28 cellular contexts compared by ENCODE assay signal in the genomic region with DNA sequence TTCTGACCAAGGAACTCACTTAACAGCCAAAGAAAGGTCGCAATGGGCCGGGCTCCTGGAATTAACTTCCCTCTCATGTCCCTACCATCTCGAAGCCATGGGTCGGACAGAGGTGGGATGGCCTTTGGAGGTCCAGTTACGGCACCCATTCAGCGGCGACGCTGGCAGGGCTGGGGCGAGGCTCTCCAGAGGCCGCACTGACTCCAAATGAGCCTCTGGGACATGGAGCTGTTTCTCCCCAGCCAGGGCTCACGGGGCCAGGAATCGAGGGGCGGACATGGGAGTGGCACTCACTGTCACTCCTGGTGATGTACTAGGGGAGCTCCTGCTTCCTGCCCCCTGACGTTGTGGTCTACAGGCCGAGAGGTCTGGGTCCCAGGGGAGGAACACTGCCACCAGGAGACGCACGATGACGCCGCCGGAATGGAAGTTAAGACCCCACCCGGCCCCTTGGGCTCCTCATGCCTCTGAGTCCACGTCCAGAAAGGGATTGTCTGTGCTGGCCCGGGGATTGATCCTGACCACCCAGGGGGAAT.
"Had no signal": no experiment of that assay in that cellular context is flagged by ENCODE, and none has a peak within 500 bp of the region (broad histone marks: within the 10 kb centered on the region; RNA-seq: fewer than 3 reads in every experiment).

No MANE protein-coding gene starts in this region.

- H3K9me3 ChIP-seq: adrenal gland, body of pancreas, colonic mucosa, heart left ventricle had no signal

- DNase-seq: activated CD4-positive, alpha-beta memory T cell treated with anti-CD3 and anti-CD28 coated beads for 36 hours; activated CD4-positive, alpha-beta T cell treated with anti-CD3 and anti-CD28 coated beads for 36 hours; activated CD4-positive, alpha-beta T cell treated with anti-CD3 and anti-CD28 coated beads, Interleukin-2, amount 10 ng/mL, durations not matched to agents 24 days and 14 days; activated CD4-positive, CD25-positive, alpha-beta regulatory T cell; activated CD4-positive, CD25-positive, alpha-beta regulatory T cell treated with anti-CD3 and anti-CD28 coated beads, Interleukin-2, amount 50 U/mL, for 72 hours; activated CD8-positive, alpha-beta memory T cell treated with anti-CD3 and anti-CD28 coated beads, Interleukin-2, amount 10 ng/mL, durations not matched to agents 7 days and 5 days; activated CD8-positive, alpha-beta memory T cell treated with anti-CD3 and anti-CD28 coated beads, Interleukin-2, amount 50 U/mL, for 4 hours; activated CD8-positive, alpha-beta T cell treated with anti-CD3 and anti-CD28 coated beads, Interleukin-2, amount 10 ng/mL, durations not matched to agents 7 days and 5 days; activated effector memory CD4-positive, alpha-beta T cell treated with anti-CD3 and anti-CD28 coated beads, Interleukin-2, amount 50 U/mL, for 16 hours; activated naive CD4-positive, alpha-beta T cell treated with anti-CD3 and anti-CD28 coated beads for 36 hours; activated naive CD8-positive, alpha-beta T cell treated with anti-CD3 and anti-CD28 coated beads for 36 hours; activated naive CD8-positive, alpha-beta T cell treated with anti-CD3 and anti-CD28 coated beads, Interleukin-2, amount 50 U/mL, for 24 hours; activated T-cell treated with anti-CD3 and anti-CD28 coated beads, Interleukin-2, amount 50 U/mL, for 1 hour; activated T-cell treated with anti-CD3 and anti-CD28 coated beads, Interleukin-2, amount 50 U/mL, for 48 hours; adrenal gland; amygdala; aorta; body of pancreas; central memory CD4-positive, alpha-beta T cell; cerebellar nuclear complex; colonic mucosa; effector CD8-positive, alpha-beta T cell; foreskin fibroblast; glutamatergic neuron; heart left ventricle; T-helper 2 cell had no signal

- H3K4me3 ChIP-seq: adrenal gland, body of pancreas, cardiac muscle cell, colonic mucosa, heart left ventricle had no signal

- H3K27me3 ChIP-seq: adrenal gland, body of pancreas, cardiac muscle cell, colonic mucosa, heart left ventricle had no signal

- ATAC-seq: activated CD4-positive, alpha-beta T cell treated with anti-CD3 and anti-CD28 coated beads for 36 hours; activated CD8-positive, alpha-beta memory T cell treated with anti-CD3 and anti-CD28 coated beads, Interleukin-2, amount 10 ng/mL, durations not matched to agents 7 days and 5 days; activated CD8-positive, alpha-beta T cell treated with anti-CD3 and anti-CD28 coated beads, Interleukin-2, amount 10 ng/mL, durations not matched to agents 7 days and 5 days; activated naive CD8-positive, alpha-beta T cell treated with anti-CD3 and anti-CD28 coated beads, Interleukin-2, amount 50 U/mL, for 24 hours; body of pancreas; esophagus mucosa; heart left ventricle had no signal

- H3K27ac ChIP-seq: adrenal gland, body of pancreas, cardiac muscle cell, colonic mucosa, heart left ventricle had no signal

- H3K36me3 ChIP-seq: adrenal gland, cardiac muscle cell, colonic mucosa, heart left ventricle had no signal

- H3K4me1 ChIP-seq: adrenal gland, body of pancreas, colonic mucosa, heart left ventricle had no signal
